Comparison of ENCODE assay signal across 8 cellular contexts in genomic region chr6:35804996-35805736, GRCh38. TPM values are rescaled to one million over a fixed set of nuclear protein-coding genes. Genes with fewer than 3 reads are reported as not detected.
DNase-seq lines count a peak whose midpoint lies in the region; ATAC-seq and TF ChIP-seq lines count a peak whose summit lies in the region.

TSS of gene LHFPL5 (plus strand) at chr6:35805352. CDS start at chr6:35805671, 319 bp downstream.

- no peak within 1 kb of the TSS for H3K4ac ChIP-seq in mesendoderm (ENCODE audit: low read depth, low read length)

- H3K79me2 ChIP-seq in mesendoderm (ENCODE audit: control insufficient read depth, insufficient read depth, low read length): no peaks in the 10 kb centered on the region

- H3K27me3 ChIP-seq in mesendoderm (ENCODE audit: insufficient read depth, low read length, poor library complexity): no peaks in the 10 kb centered on the region

- no peaks in the 10 kb centered on the region for H3K4me1 Mint-ChIP-seq in type B pancreatic cell (ENCODE audit: unreplicated experiment)

- no CpG with 5 or more reads among the region's 40 CpGs for WGBS in mesendoderm (ENCODE audit: extremely low coverage, insufficient coverage, low lambda C conversion rate)

- H3K36me3 Mint-ChIP-seq in type B pancreatic cell: no peaks in the 10 kb centered on the region

- ATAC-seq in HG02623 (IDR thresholded peaks at IDR 0.05; ENCODE audit: unreplicated experiment) (no peak), HG02852 (IDR thresholded peaks at IDR 0.05; ENCODE audit: unreplicated experiment) (no peak)

- H3K79me1 ChIP-seq in mesendoderm (ENCODE audit: low read length): no peaks in the 10 kb centered on the region

- no peaks in the 10 kb centered on the region for H3K4me1 ChIP-seq in mesendoderm (ENCODE audit: control insufficient read depth, low read depth, low read length)

- no peak within 1 kb of the TSS for H4K8ac ChIP-seq in mesendoderm (ENCODE audit: low read depth, low read length)

- H2BK120ac ChIP-seq in mesendoderm (ENCODE audit: low read depth, low read length): no peak within 1 kb of the TSS

- H2AK5ac ChIP-seq in mesendoderm (ENCODE audit: low read length): no peak within 1 kb of the TSS

- no peak within 1 kb of the TSS for H3K9ac ChIP-seq in mesendoderm (ENCODE audit: low read length)

- TF ChIP-seq CTCF in VCaP (conservative IDR thresholded peaks at IDR 0.05): no peak
- no peak for TF ChIP-seq CTCF in coronary artery (IDR thresholded peaks at IDR 0.05)
- TF ChIP-seq CTCF in type B pancreatic cell (conservative IDR thresholded peaks at IDR 0.05): no peak

- H3K27me3 Mint-ChIP-seq in type B pancreatic cell: peaks cover 6% of the 10 kb centered on the region

- H3K4me3 Mint-ChIP-seq in type B pancreatic cell: peak within 1 kb of the TSS; percentile 69

- H2BK15ac ChIP-seq in mesendoderm (replicated peaks; ENCODE audit: low read depth): no peak within 1 kb of the TSS

- no peaks in the 10 kb centered on the region for H3K9me3 Mint-ChIP-seq in type B pancreatic cell

- no peak within 1 kb of the TSS for H3K23ac ChIP-seq in mesendoderm (ENCODE audit: low read length)

- H3K27ac Mint-ChIP-seq in type B pancreatic cell: no peak within 1 kb of the TSS

- no peak within 1 kb of the TSS for H2BK5ac ChIP-seq in mesendoderm (ENCODE audit: low read length)

- H3K18ac ChIP-seq in mesendoderm (ENCODE audit: low read length): no peak within 1 kb of the TSS

- no peaks in the 10 kb centered on the region for H3K36me3 ChIP-seq in mesendoderm (ENCODE audit: control insufficient read depth, insufficient read depth, low read length)

- H3K4me3 ChIP-seq in coronary artery: peak within 1 kb of the TSS; percentile 18
- H3K4me3 ChIP-seq in mesendoderm (ENCODE audit: low read length): peak within 1 kb of the TSS; percentile 39

- no peak within 1 kb of the TSS for H3K56ac ChIP-seq in mesendoderm (ENCODE audit: low read length)

- peak within 1 kb of the TSS; percentile 73 for H3K4me2 ChIP-seq in mesendoderm (ENCODE audit: low read length)

- H3K27ac ChIP-seq in VCaP (peak within 1 kb of the TSS; percentile 38; the same call in 1 of the 2 replicates), coronary artery (no peak within 1 kb of the TSS), mesendoderm (ENCODE audit: low read depth, low read length) (no peak within 1 kb of the TSS)

- DNase-seq in EH (ENCODE audit: low read depth) (peak; percentile 42), NCI-H1105 treated with DMSO at 0.1 percent for 48 hours (lab: John Stamatoyannopoulos, UW) (peak; percentile 77), coronary artery (ENCODE audit: low spot score) (no peak), mesendoderm (peak; percentile 75), type B pancreatic cell (ENCODE audit: extremely low spot score, unreplicated experiment) (peak; percentile 83)

- no peak within 1 kb of the TSS for H4K5ac ChIP-seq in mesendoderm (ENCODE audit: low read length)

RNA-seq across cellular contexts. Expression of gene LHFPL5, which starts in this region (rescaled TPM):
- polyA plus RNA-seq in mesendoderm (2013, experiment 1 of 2): not detected
- not detected for polyA plus RNA-seq in mesendoderm (2013, experiment 2 of 2)
- not detected in 2 replicates for total RNA-seq in type B pancreatic cell (ENCODE audit: low replicate concordance)

Comparison
In these comparisons a context has a peak if more than half of its experiments do, and no peak if none do; other contexts are left out.
1. Peak in DNase-seq in type B pancreatic cell; RNA of the gene not detected or under 1 TPM.